Comparison of ENCODE assay signal across 20 cellular contexts in genomic region chr1:108568589-108568988, GRCh38. TPM values are rescaled to one million over a fixed set of nuclear protein-coding genes. Genes with fewer than 3 reads are reported as not detected.
DNase-seq lines count a peak whose midpoint lies in the region; ATAC-seq and TF ChIP-seq lines count a peak whose summit lies in the region.
"Had no signal": no experiment of that assay in that cellular context is flagged by ENCODE, and none has a peak within 500 bp of the region (broad histone marks: within the 10 kb centered on the region; RNA-seq: fewer than 3 reads in every experiment).

No MANE protein-coding gene starts in this region.

- H3K9me3 ChIP-seq in left ventricle myocardium inferior (replicated peaks) (peaks cover 1% of the 10 kb centered on the region), Loucy (ENCODE audit: insufficient read depth, low read depth, low read length) (no peaks in the 10 kb centered on the region), spleen (peaks cover 0 to under 1% (median 0%) of the 10 kb centered on the region in 8 donors)
- H3K9me3 ChIP-seq: Caco-2 had no signal

- WGBS in spleen, 5 donors, result 85 to 97% (median 88%) methylated on average over 2 of the region's 2 CpGs

- ATAC-seq in activated naive CD4-positive, alpha-beta T cell treated with anti-CD3 and anti-CD28 coated beads, Interleukin-2, amount 50 U/mL, for 72 hours, result no peak
- peak; percentile 33 for ATAC-seq in left ventricle myocardium superior
- ATAC-seq in effector memory CD8-positive, alpha-beta T cell (replicated peaks), result no peak
- ATAC-seq: CD8-positive, alpha-beta T cell; GM23338; HCT116 had no signal

- H3K27me3 Mint-ChIP-seq in activated naive CD4-positive, alpha-beta T cell treated with anti-CD3 and anti-CD28 coated beads, Interleukin-2, amount 50 U/mL, for 24 hours, result no peaks in the 10 kb centered on the region
- no peaks in the 10 kb centered on the region for H3K27me3 Mint-ChIP-seq in effector memory CD8-positive, alpha-beta T cell
- H3K27me3 Mint-ChIP-seq: B cell; CD4-positive, CD25-positive, alpha-beta regulatory T cell had no signal

- no peaks in the 10 kb centered on the region for H3K36me3 ChIP-seq in left ventricle myocardium inferior
- peaks cover 2% of the 10 kb centered on the region; the same call in 1 of the 2 replicates for H3K36me3 ChIP-seq in Loucy (ENCODE audit: insufficient read depth, low read length)
- no peaks in the 10 kb centered on the region for H3K36me3 ChIP-seq in spleen

- no peak overlapping the region for H3K4me3 Mint-ChIP-seq in activated naive CD4-positive, alpha-beta T cell treated with anti-CD3 and anti-CD28 coated beads, Interleukin-2, amount 50 U/mL, for 24 hours
- H3K4me3 Mint-ChIP-seq in effector memory CD8-positive, alpha-beta T cell, result no peak overlapping the region
- H3K4me3 Mint-ChIP-seq: B cell; CD4-positive, CD25-positive, alpha-beta regulatory T cell; CD8-positive, alpha-beta T cell; GM23338; H9 had no signal

- H4K20me1 ChIP-seq in Loucy (ENCODE audit: insufficient read depth, low read length, poor library complexity, severe bottlenecking), result peaks cover 66% of the 10 kb centered on the region

- H3K27ac Mint-ChIP-seq in activated naive CD4-positive, alpha-beta T cell treated with anti-CD3 and anti-CD28 coated beads, Interleukin-2, amount 50 U/mL, for 24 hours, result peak overlapping the region; percentile 24
- no peak overlapping the region for H3K27ac Mint-ChIP-seq in activated naive CD4-positive, alpha-beta T cell treated with anti-CD3 and anti-CD28 coated beads, Interleukin-2, amount 50 U/mL, for 72 hours
- peak overlapping the region; percentile 19 to 36 for H3K27ac Mint-ChIP-seq in effector memory CD8-positive, alpha-beta T cell
- H3K27ac Mint-ChIP-seq: B cell; CD8-positive, alpha-beta T cell; GM23338 had no signal

- no peak for TF ChIP-seq POLR2A in spleen (IDR thresholded peaks at IDR 0.05)

- H3K4me1 Mint-ChIP-seq in activated naive CD4-positive, alpha-beta T cell treated with anti-CD3 and anti-CD28 coated beads, Interleukin-2, amount 50 U/mL, for 24 hours, result peaks cover 13% of the 10 kb centered on the region
- H3K4me1 Mint-ChIP-seq in effector memory CD8-positive, alpha-beta T cell (ENCODE audit: low read depth in 2 of 2), result peaks cover 8 to 13% of the 10 kb centered on the region in 2 donors

- peaks cover 12% of the 10 kb centered on the region for H3K4me1 ChIP-seq in left ventricle myocardium inferior
- H3K4me1 ChIP-seq in Loucy (ENCODE audit: insufficient read depth, low read length, poor library complexity, severe bottlenecking), result peaks cover 57% of the 10 kb centered on the region
- H3K4me1 ChIP-seq in spleen, result peaks cover 0 to 58% (median 25%) of the 10 kb centered on the region in 6 donors
- H3K4me1 ChIP-seq: Caco-2 had no signal

- H3K27me3 ChIP-seq in left ventricle myocardium inferior (ENCODE audit: low read depth) (no peaks in the 10 kb centered on the region), Loucy (ENCODE audit: insufficient read depth, low read length, poor library complexity, severe bottlenecking) (no peaks in the 10 kb centered on the region), spleen (replicated peaks in 1 of 7) (no peaks in the 10 kb centered on the region)
- H3K27me3 ChIP-seq: BLaER1 had no signal

- H3K9me3 Mint-ChIP-seq in activated naive CD4-positive, alpha-beta T cell treated with anti-CD3 and anti-CD28 coated beads, Interleukin-2, amount 50 U/mL, for 24 hours, result no peaks in the 10 kb centered on the region
- H3K9me3 Mint-ChIP-seq in activated naive CD4-positive, alpha-beta T cell treated with anti-CD3 and anti-CD28 coated beads, Interleukin-2, amount 50 U/mL, for 72 hours, result no peaks in the 10 kb centered on the region
- no peaks in the 10 kb centered on the region for H3K9me3 Mint-ChIP-seq in effector memory CD8-positive, alpha-beta T cell
- H3K9me3 Mint-ChIP-seq: CD8-positive, alpha-beta T cell; GM23338; H9 had no signal

- H3K27ac ChIP-seq in left ventricle myocardium inferior (replicated peaks) (no peak overlapping the region), spleen (no peak overlapping the region)
- H3K27ac ChIP-seq: 22Rv1, BLaER1, C4-2B had no signal

- H3K4me2 ChIP-seq in Loucy (ENCODE audit: low read depth, low read length, poor library complexity, severe bottlenecking), result peak overlapping the region; percentile 37
- H3K4me2 ChIP-seq: BLaER1, GM23338 had no signal

- no peak overlapping the region for H3K4me3 ChIP-seq in left ventricle myocardium inferior
- H3K4me3 ChIP-seq in Loucy (ENCODE audit: low read length, poor library complexity, severe bottlenecking), result no peak overlapping the region
- no peak overlapping the region for H3K4me3 ChIP-seq in spleen
- H3K4me3 ChIP-seq: BLaER1, GM23338 had no signal

- peaks cover 96% of the 10 kb centered on the region for H3K79me2 ChIP-seq in Loucy (ENCODE audit: insufficient read depth, low read length)

- H3F3A ChIP-seq in Loucy (ENCODE audit: low read depth), result no peaks in the 10 kb centered on the region

- TF ChIP-seq CTCF in left ventricle myocardium inferior (IDR thresholded peaks at IDR 0.05; ENCODE audit: borderline replicate concordance) (no peak), Loucy (conservative IDR thresholded peaks at IDR 0.05; ENCODE audit: low read length) (no peak), spleen (IDR thresholded peaks at IDR 0.05 in 8 of 11, conservative IDR thresholded peaks at IDR 0.05 in 3 of 11) (no peak)

- intact Hi-C loops in left ventricle myocardium superior (cut with micrococcal nuclease) (loop anchor here (10.0 kb wide), 1 partner anchor 54 kb away; no protein-coding TSS in a partner anchor), left ventricle myocardium inferior (cut with micrococcal nuclease) (no loop called here), spleen (cut with DNase I; ENCODE audit: low total_unique reads) (no loop called here)

- no peak for DNase-seq in activated naive CD4-positive, alpha-beta T cell treated with anti-CD3 and anti-CD28 coated beads, Interleukin-2, amount 50 U/mL, for 72 hours (ENCODE audit: low spot score in 2 of 2)
- DNase-seq in left ventricle myocardium superior (no peak), left ventricle myocardium inferior (no peak), spleen (no peak), NCI-H1694 (lab: John Stamatoyannopoulos, UW) (no peak)
- DNase-seq in effector memory CD8-positive, alpha-beta T cell, result no peak
- DNase-seq: Caco-2; CD4-positive, CD25-positive, alpha-beta regulatory T cell; CD8-positive, alpha-beta T cell; DMS153; DND-41; H9 had no signal

- H3K36me3 Mint-ChIP-seq in activated naive CD4-positive, alpha-beta T cell treated with anti-CD3 and anti-CD28 coated beads, Interleukin-2, amount 50 U/mL, for 24 hours, result peaks cover 1% of the 10 kb centered on the region
- H3K36me3 Mint-ChIP-seq in activated naive CD4-positive, alpha-beta T cell treated with anti-CD3 and anti-CD28 coated beads, Interleukin-2, amount 50 U/mL, for 72 hours, result no peaks in the 10 kb centered on the region
- no peaks in the 10 kb centered on the region for H3K36me3 Mint-ChIP-seq in effector memory CD8-positive, alpha-beta T cell (ENCODE audit: insufficient read depth)
- H3K36me3 Mint-ChIP-seq: CD4-positive, CD25-positive, alpha-beta regulatory T cell; CD8-positive, alpha-beta T cell had no signal

- no peak overlapping the region for H3K9ac ChIP-seq in Loucy (ENCODE audit: low read depth, low read length, poor library complexity, severe bottlenecking)
- H3K9ac ChIP-seq: BLaER1 had no signal

- no peak overlapping the region for H2AFZ ChIP-seq in Loucy (ENCODE audit: low read length)
- H2AFZ ChIP-seq: GM23338 had no signal

- H3K9me2 ChIP-seq in Loucy (replicated peaks; ENCODE audit: low read depth, low read length), result no peaks in the 10 kb centered on the region

RNA-seq across cellular contexts. Expression of gene EEIG2, which starts 8.7 kb away (rescaled TPM):
- 10 to 100 TPM in 1 of 2 donors, 1 to 10 TPM in 1; 5.3 to 13.6 TPM for total RNA-seq in activated naive CD4-positive, alpha-beta T cell treated with anti-CD3 and anti-CD28 coated beads, Interleukin-2, amount 50 U/mL, for 72 hours
- 5.0 TPM for total RNA-seq in left ventricle myocardium superior
- 7.5 TPM for total RNA-seq in left ventricle myocardium inferior
- 10 to 100 TPM; 17.1 to 21.1 (median 17.8) TPM for total RNA-seq in spleen
- 1 to 10 TPM; 3.3 to 5.4 (median 4.5) TPM for polyA plus RNA-seq in spleen

Comparison
In these comparisons a context has a peak if more than half of its experiments do, and no peak if none do; other contexts are left out.
1. H3K27ac Mint-ChIP-seq: peak in activated naive CD4-positive, alpha-beta T cell treated with anti-CD3 and anti-CD28 coated beads, Interleukin-2, amount 50 U/mL, for 24 hours (single experiment) and effector memory CD8-positive, alpha-beta T cell (2 of 2); none in activated naive CD4-positive, alpha-beta T cell treated with anti-CD3 and anti-CD28 coated beads, Interleukin-2, amount 50 U/mL, for 72 hours (0 of 2).